ENCODE assay signal across 1 cellular context in genomic region chr19:3451451-3451866, GRCh38.
TF ChIP-seq lines count a peak whose summit lies in the region.

No MANE protein-coding gene starts in this region.

TF ChIP-seq in IMR-90, 13 proteins besides CTCF, POLR2A, EP300 and RAD21 (continued from another document):
- TF ChIP-seq ELK1 (IDR thresholded peaks at IDR 0.05; ENCODE audit: borderline replicate concordance, low read depth, low read length) (no peak), MAFK (IDR thresholded peaks at IDR 0.05; ENCODE audit: low read depth, low read length) (no peak), CEBPB (IDR thresholded peaks at IDR 0.05; ENCODE audit: low read depth, low read length) (no peak), MAZ (IDR thresholded peaks at IDR 0.05; ENCODE audit: borderline replicate concordance, low read depth, low read length) (no peak), NFE2L2 (IDR thresholded peaks at IDR 0.05; ENCODE audit: low read depth, low read length) (no peak), CHD1 (IDR thresholded peaks at IDR 0.05; ENCODE audit: low read depth, low read length) (no peak), RCOR1 (IDR thresholded peaks at IDR 0.05; ENCODE audit: insufficient replicate concordance, low read length) (no peak), RFX5 (IDR thresholded peaks at IDR 0.05; ENCODE audit: low read depth, low read length) (no peak)
